ENCODE assay signal across 20 cellular contexts in the genomic region with DNA sequence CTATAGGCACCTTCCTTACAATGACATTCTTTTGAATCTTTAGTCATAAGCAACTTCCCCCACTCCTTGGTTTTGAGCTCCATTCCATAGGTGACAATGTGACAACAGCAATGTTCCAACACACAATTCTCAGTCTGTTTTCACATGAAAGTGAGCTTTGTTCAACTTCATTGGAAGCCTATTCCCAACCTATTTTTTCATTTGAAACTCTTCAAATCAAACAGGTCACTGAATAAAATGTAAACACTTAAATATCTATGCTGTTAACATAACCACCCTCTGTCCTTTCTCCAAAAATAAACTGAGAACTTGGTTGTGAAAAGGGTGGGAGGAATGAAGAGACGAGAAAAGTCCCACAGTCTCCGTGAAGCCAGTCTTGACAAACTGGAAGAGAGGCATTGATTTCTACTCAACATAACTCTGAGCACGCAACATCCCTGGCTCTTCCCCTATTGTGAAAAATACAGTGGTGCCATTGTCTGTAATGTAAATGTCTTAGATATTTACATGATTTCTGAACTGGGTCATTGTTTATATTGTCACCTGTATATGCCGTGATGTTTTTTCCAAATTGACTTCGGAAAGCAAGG.
DNase-seq lines count a peak whose midpoint lies in the region; ATAC-seq and TF ChIP-seq lines count a peak whose summit lies in the region.
"Had no signal": no experiment of that assay in that cellular context is flagged by ENCODE, and none has a peak within 500 bp of the region (broad histone marks: within the 10 kb centered on the region; RNA-seq: fewer than 3 reads in every experiment).

No MANE protein-coding gene starts in this region.

- no peaks in the 10 kb centered on the region for H3K36me3 Mint-ChIP-seq in activated naive CD8-positive, alpha-beta T cell treated with anti-CD3 and anti-CD28 coated beads, Interleukin-2, amount 50 U/mL, for 24 hours (ENCODE audit: low read depth)
- H3K36me3 Mint-ChIP-seq: CD14-positive monocyte; CD4-positive, alpha-beta memory T cell; CD4-positive, CD25-positive, alpha-beta regulatory T cell; CD8-positive, alpha-beta memory T cell had no signal

- DNase-seq in NCI-H526 (lab: John Stamatoyannopoulos, UW): peak; percentile 73 to 80
- peak; percentile 98 for DNase-seq in SK-MEL-5 (ENCODE audit: low read depth, low spot score)
- peak; percentile 53 for DNase-seq in osteoblast (ENCODE audit: insufficient read length, low spot score, missing footprints)
- no peak for DNase-seq in OCI-M2 (lab: John Stamatoyannopoulos, UW; ENCODE audit: unreplicated experiment)
- no peak for DNase-seq in NCI-H1417 treated with DMSO at 0.1 percent for 48 hours (lab: John Stamatoyannopoulos, UW)
- DNase-seq in activated naive CD8-positive, alpha-beta T cell treated with anti-CD3 and anti-CD28 coated beads, Interleukin-2, amount 50 U/mL, for 24 hours: no peak
- DNase-seq: 8988T; ACHN; BE2C; C1 segment of cervical spinal cord; Caco-2; Calu3; CD4-positive, alpha-beta memory T cell; CD4-positive, CD25-positive, alpha-beta regulatory T cell; CD8-positive, alpha-beta memory T cell; DMS79 treated with DMSO at 0.1 percent for 48 hours; GF-D8 had no signal

- no peaks in the 10 kb centered on the region for H3K36me3 ChIP-seq in osteoblast (ENCODE audit: insufficient read depth, low read length)
- H3K36me3 ChIP-seq: BE2C, BLaER1 had no signal

- H3K9me3 ChIP-seq in osteoblast (ENCODE audit: low read depth, low read length): peaks cover 4% of the 10 kb centered on the region
- H3K9me3 ChIP-seq: BE2C, Caco-2 had no signal

- no peaks in the 10 kb centered on the region for H3K27me3 ChIP-seq in osteoblast (ENCODE audit: insufficient read depth, low read length)
- H3K27me3 ChIP-seq: BE2C, BLaER1 had no signal

- no peak overlapping the region for H3K27ac ChIP-seq in osteoblast (ENCODE audit: low read depth, low read length)
- H3K27ac ChIP-seq: BLaER1 had no signal

- H3K27me3 Mint-ChIP-seq in activated naive CD8-positive, alpha-beta T cell treated with anti-CD3 and anti-CD28 coated beads, Interleukin-2, amount 50 U/mL, for 24 hours: no peaks in the 10 kb centered on the region
- H3K27me3 Mint-ChIP-seq: CD4-positive, alpha-beta memory T cell; CD4-positive, CD25-positive, alpha-beta regulatory T cell; CD8-positive, alpha-beta memory T cell had no signal

- ATAC-seq in HG02981 (IDR thresholded peaks at IDR 0.05; ENCODE audit: unreplicated experiment): no peak
- ATAC-seq in activated naive CD8-positive, alpha-beta T cell treated with anti-CD3 and anti-CD28 coated beads, Interleukin-2, amount 50 U/mL, for 24 hours: no peak

- no peaks in the 10 kb centered on the region for H3K4me1 ChIP-seq in osteoblast (ENCODE audit: insufficient read depth, low read length)
- H3K4me1 ChIP-seq: BE2C, BLaER1, Caco-2 had no signal

- peaks cover 3% of the 10 kb centered on the region for H3K9me3 Mint-ChIP-seq in activated naive CD8-positive, alpha-beta T cell treated with anti-CD3 and anti-CD28 coated beads, Interleukin-2, amount 50 U/mL, for 24 hours

- no peak overlapping the region for H3K4me3 ChIP-seq in osteoblast (ENCODE audit: insufficient read depth, low read length)
- H3K4me3 ChIP-seq: BLaER1 had no signal

- in situ Hi-C loops in SK-MEL-5 (cut with HindIII; ENCODE audit: low pct_unique_long_range_greater_than_20kb, low sequenced_read_pairs): no loop called here

- H3K79me2 ChIP-seq in osteoblast (ENCODE audit: insufficient read depth, low read length): no peaks in the 10 kb centered on the region

- H3K27ac Mint-ChIP-seq in activated naive CD8-positive, alpha-beta T cell treated with anti-CD3 and anti-CD28 coated beads, Interleukin-2, amount 50 U/mL, for 24 hours: no peak overlapping the region
- H3K27ac Mint-ChIP-seq: CD4-positive, alpha-beta memory T cell; CD4-positive, CD25-positive, alpha-beta regulatory T cell; CD8-positive, alpha-beta memory T cell had no signal

- no peak for TF ChIP-seq CTCF in osteoblast (IDR thresholded peaks at IDR 0.05; ENCODE audit: extremely low read depth, low read depth, low read length)

- H4K20me1 ChIP-seq in osteoblast (ENCODE audit: insufficient read depth, low read length): no peaks in the 10 kb centered on the region
- H4K20me1 ChIP-seq: BLaER1 had no signal

- H3K4me3 Mint-ChIP-seq in activated naive CD8-positive, alpha-beta T cell treated with anti-CD3 and anti-CD28 coated beads, Interleukin-2, amount 50 U/mL, for 24 hours: no peak overlapping the region
- H3K4me3 Mint-ChIP-seq: CD14-positive monocyte; CD4-positive, alpha-beta memory T cell; CD4-positive, CD25-positive, alpha-beta regulatory T cell; CD8-positive, alpha-beta memory T cell had no signal

- H2AFZ ChIP-seq in osteoblast (ENCODE audit: low read length): no peak overlapping the region

- no peak overlapping the region for H3K4me2 ChIP-seq in osteoblast (ENCODE audit: insufficient read depth, low read length)
- H3K4me2 ChIP-seq: BLaER1 had no signal

- no peaks in the 10 kb centered on the region for H3K4me1 Mint-ChIP-seq in activated naive CD8-positive, alpha-beta T cell treated with anti-CD3 and anti-CD28 coated beads, Interleukin-2, amount 50 U/mL, for 24 hours
- H3K4me1 Mint-ChIP-seq: CD14-positive monocyte; CD4-positive, alpha-beta memory T cell; CD4-positive, CD25-positive, alpha-beta regulatory T cell; CD8-positive, alpha-beta memory T cell had no signal

Comparison
In these comparisons a context has a peak if more than half of its experiments do, and no peak if none do; other contexts are left out.
1. DNase-seq: peak in NCI-H526 (2 of 2), SK-MEL-5 (single experiment) and osteoblast (single experiment); none in OCI-M2 (single experiment), NCI-H1417 treated with DMSO at 0.1 percent for 48 hours (single experiment) and activated naive CD8-positive, alpha-beta T cell treated with anti-CD3 and anti-CD28 coated beads, Interleukin-2, amount 50 U/mL, for 24 hours (single experiment).